ENCODE assay signal across 20 cellular contexts in genomic region chr6:39124114-39124513, GRCh38.
"Had no signal": no experiment of that assay in that cellular context is flagged by ENCODE, and none has a peak within 500 bp of the region (broad histone marks: within the 10 kb centered on the region; RNA-seq: fewer than 3 reads in every experiment).

No MANE protein-coding gene starts in this region.

- H3K27me3 ChIP-seq: colonic mucosa, gastrocnemius medialis, left lung had no signal

- H3K9me3 ChIP-seq: colonic mucosa, esophagus squamous epithelium, gastrocnemius medialis, left lung, lower lobe of right lung had no signal

- DNase-seq: cerebellar nuclear complex; colonic mucosa; cortex of kidney; effector CD8-positive, alpha-beta T cell; effector memory CD8-positive, alpha-beta T cell; erythroblast; esophagus squamous epithelium; foreskin fibroblast; foreskin melanocyte; gastrocnemius medialis; glutamatergic neuron; head of caudate nucleus; hippocampal formation; left cardiac atrium; left lung; lower lobe of right lung; mesendoderm; midbrain had no signal

- H3K4me1 ChIP-seq: colonic mucosa, esophagus squamous epithelium, gastrocnemius medialis, left lung, lower lobe of right lung had no signal

- H3K27ac ChIP-seq: colonic mucosa, epithelial cell of prostate, esophagus squamous epithelium, gastrocnemius medialis, left lung, lower lobe of right lung had no signal

- H3K36me3 ChIP-seq: colonic mucosa, esophagus squamous epithelium, gastrocnemius medialis, left lung, lower lobe of right lung had no signal

- H3K4me3 ChIP-seq: colonic mucosa, esophagus squamous epithelium, gastrocnemius medialis, left lung, lower lobe of right lung had no signal

- ATAC-seq: effector memory CD8-positive, alpha-beta T cell; esophagus mucosa; gastrocnemius medialis; left lung; lower lobe of right lung had no signal
